ENCODE assay signal across 14 cellular contexts in the genomic region with DNA sequence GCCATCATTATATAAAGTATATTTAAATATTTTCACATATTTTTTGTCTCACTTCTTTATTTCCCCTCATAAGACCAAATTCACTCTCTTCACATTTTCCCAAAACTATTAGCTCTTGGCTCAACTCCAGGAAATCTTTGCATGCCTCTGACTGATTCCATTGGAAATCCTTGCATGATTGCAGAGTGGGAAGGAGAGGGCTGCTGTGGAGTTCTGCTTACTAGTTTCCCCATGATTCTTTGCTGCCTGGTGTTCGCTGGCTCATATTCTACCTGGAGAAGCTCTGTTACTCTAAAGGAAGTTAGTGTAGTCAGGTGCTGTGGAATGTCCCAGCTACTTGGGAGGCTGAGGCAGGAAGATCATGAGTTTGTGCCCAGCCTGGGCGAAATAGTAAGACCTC. TPM values are rescaled to one million over a fixed set of nuclear protein-coding genes. Genes with fewer than 3 reads are reported as not detected.
"Had no signal": no experiment of that assay in that cellular context is flagged by ENCODE, and none has a peak within 500 bp of the region (broad histone marks: within the 10 kb centered on the region; RNA-seq: fewer than 3 reads in every experiment).

No MANE protein-coding gene starts in this region.

- H3K9me3 ChIP-seq: thoracic aorta had no signal

- ATAC-seq: effector memory CD8-positive, alpha-beta T cell; left colon had no signal

- DNase-seq: activated CD4-positive, alpha-beta memory T cell treated with anti-CD3 and anti-CD28 coated beads, Interleukin-2, amount 10 ng/mL, durations not matched to agents 7 days and 5 days; activated naive CD8-positive, alpha-beta T cell treated with anti-CD3 and anti-CD28 coated beads, Interleukin-2, amount 10 ng/mL, durations not matched to agents 7 days and 5 days; aorta; central memory CD4-positive, alpha-beta T cell; effector memory CD8-positive, alpha-beta T cell; left colon; stimulated activated CD4-positive, alpha-beta T cell treated with anti-CD3 and anti-CD28 coated beads, Interleukin-4, amount 100 ng/mL, for 1 hour; stimulated activated CD8-positive, alpha-beta memory T cell treated with anti-CD3 and anti-CD28 coated beads, Interleukin-4, amount 100 ng/mL, for 48 hours; SW 1271 had no signal

- H3K36me3 ChIP-seq: thoracic aorta had no signal

- H3K4me3 ChIP-seq: thoracic aorta had no signal

- H3K27ac ChIP-seq: epithelial cell of prostate, thoracic aorta had no signal

- FAIRE-seq: urothelium cell line had no signal

RNA-seq across cellular contexts. Expression of gene LIX1, which starts 41.9 kb away (rescaled TPM):
- total RNA-seq: activated CD4-positive, alpha-beta memory T cell treated with anti-CD3 and anti-CD28 coated beads, Interleukin-2, amount 10 ng/mL, durations not matched to agents 7 days and 5 days; activated naive CD8-positive, alpha-beta T cell treated with anti-CD3 and anti-CD28 coated beads, Interleukin-2, amount 10 ng/mL, durations not matched to agents 7 days and 5 days; aorta; osteoblast; pulmonary artery endothelial cell; thoracic aorta had no signal
- polyA plus RNA-seq: aorta had no signal
